Comparison of ENCODE assay signal across 27 cellular contexts in genomic region chr22:20434264-20434751, GRCh38. TPM values are rescaled to one million over a fixed set of nuclear protein-coding genes. Genes with fewer than 3 reads are reported as not detected.
A peak's percentile ranks its signal among the peaks of the same experiment; 100 is the strongest.
DNase-seq lines count a peak whose midpoint lies in the region; ATAC-seq and TF ChIP-seq lines count a peak whose summit lies in the region.
"Had no signal": no experiment of that assay in that cellular context is flagged by ENCODE, and none has a peak within 500 bp of the region (broad histone marks: within the 10 kb centered on the region; RNA-seq: fewer than 3 reads in every experiment).

No MANE protein-coding gene starts in this region.

- H4K91ac ChIP-seq in trophoblast cell (ENCODE audit: low read depth, low read length) = no peak overlapping the region

- H3K27ac ChIP-seq in left ventricle myocardium inferior (replicated peaks) = no peak overlapping the region
- H3K27ac ChIP-seq in trophoblast cell (ENCODE audit: low read depth, low read length) = no peak overlapping the region
- H3K27ac ChIP-seq: A549, brain microvascular endothelial cell, dorsolateral prefrontal cortex, gastrocnemius medialis, psoas muscle had no signal

- no peaks in the 10 kb centered on the region for H3K9me3 ChIP-seq in left ventricle myocardium inferior (replicated peaks)
- H3K9me3 ChIP-seq in trophoblast cell (ENCODE audit: insufficient read depth, low read depth, low read length) = peaks cover 11% of the 10 kb centered on the region
- H3K9me3 ChIP-seq: A549, gastrocnemius medialis, psoas muscle, upper lobe of left lung had no signal

- H3K18ac ChIP-seq in trophoblast cell (ENCODE audit: low read length) = no peak overlapping the region

- no peak overlapping the region for H2BK120ac ChIP-seq in trophoblast cell (ENCODE audit: insufficient read depth, low read length, poor library complexity)

- H3K27me3 ChIP-seq in left ventricle myocardium inferior (ENCODE audit: low read depth) (peaks cover 52% of the 10 kb centered on the region), trophoblast cell (ENCODE audit: insufficient read depth, low read length) (peaks cover 22% of the 10 kb centered on the region)
- H3K27me3 ChIP-seq: brain microvascular endothelial cell had no signal

- H3K4me1 ChIP-seq in left ventricle myocardium inferior (peaks cover 68% of the 10 kb centered on the region), trophoblast cell (ENCODE audit: control insufficient read depth in 1 of 2, insufficient read depth in 2 of 2, low read length in 2 of 2) (peaks cover 14 to 37% of the 10 kb centered on the region in 2 experiments)

- no peak overlapping the region for H2AFZ ChIP-seq in trophoblast cell (ENCODE audit: insufficient read depth, low read length, poor library complexity)

- no CpG with 5 or more reads among the region's 12 CpGs for WGBS in trophoblast cell (ENCODE audit: extremely low coverage, insufficient coverage, insufficient read length)

- H3K4me3 ChIP-seq in left ventricle myocardium inferior (no peak overlapping the region), trophoblast cell (ENCODE audit: low read depth, low read length) (no peak overlapping the region)
- H3K4me3 ChIP-seq: A549, dorsolateral prefrontal cortex, gastrocnemius medialis, psoas muscle, upper lobe of left lung had no signal

- no peak overlapping the region for H3K4me2 ChIP-seq in trophoblast cell (ENCODE audit: low read length)
- H3K4me2 ChIP-seq: A549 had no signal

- TF ChIP-seq CTCF in left ventricle myocardium inferior (IDR thresholded peaks at IDR 0.05; ENCODE audit: borderline replicate concordance) = no peak

- no peak overlapping the region for H2BK12ac ChIP-seq in trophoblast cell (ENCODE audit: low read length)

- H3K23ac ChIP-seq in trophoblast cell (ENCODE audit: low read length) = no peak overlapping the region

- no peak overlapping the region for H4K8ac ChIP-seq in trophoblast cell (ENCODE audit: low read depth, low read length)

- intact Hi-C loops in left cardiac atrium (cut with DNase I) = loop anchor here in 1 of 2 donors (10.0 kb wide), 1 partner anchor 60 kb away; the partner anchor contains the start of gene KLHL22
- intact Hi-C loops in left ventricle myocardium inferior (cut with micrococcal nuclease) = no loop called here
- intact Hi-C loops in posterior vena cava (cut with DNase I) = no loop called here
- intact Hi-C loops in left colon (cut with DNase I, micrococcal nuclease) = no loop called here

- DNase-seq in left cardiac atrium (peak; percentile 4), left ventricle myocardium inferior (no peak), epidermal melanocyte (ENCODE audit: insufficient read length, low spot score) (peak; percentile 11), posterior vena cava (ENCODE audit: low spot score) (peak; percentile 56), trophoblast cell (no peak), NCI-H526 treated with DMSO at 0.1 percent for 48 hours (lab: John Stamatoyannopoulos, UW) (no peak), left colon (no peak), activated T-cell treated with anti-CD3 and anti-CD28 coated beads for 4 hours (no peak)
- DNase-seq: activated CD4-positive, alpha-beta T cell treated with anti-CD3 and anti-CD28 coated beads, Interleukin-2, amount 50 U/mL, for 4 hours; activated T-cell treated with anti-CD3 and anti-CD28 coated beads, Interleukin-2, amount 50 U/mL, for 72 hours; AML-193; brain microvascular endothelial cell; CD4-positive, CD25-positive, alpha-beta regulatory T cell; gastrocnemius medialis; H9; mammary epithelial cell; NCI-H1930; NCI-H524 treated with DMSO at 0.1 percent for 48 hours; NK-92 treated with Interleukin-12 subunit alpha and Interleukin-12 subunit beta, amount 100 ng/mL, for 24 hours; PC-3; SHP77 treated with DMSO at 0.1 percent for 48 hours had no signal

- no peak overlapping the region for H2BK5ac ChIP-seq in trophoblast cell (ENCODE audit: low read depth, low read length, poor library complexity)

- ATAC-seq in left cardiac atrium = no peak
- ATAC-seq in left colon = no peak
- ATAC-seq: A549; activated CD4-positive, CD25-positive, alpha-beta regulatory T cell treated with anti-CD3 and anti-CD28 coated beads, Interleukin-2, amount 50 U/mL, for 24 hours; activated T-cell treated with anti-CD3 and anti-CD28 coated beads, Interleukin-2, amount 50 U/mL, for 72 hours; gastrocnemius medialis; PC-3; psoas muscle; stimulated activated memory B cell treated with anti-CD40 and anti-IgM and Interleukin-4, amounts not matched to agents 10 μg/mL and 1 μg/mL and 100 μg/mL, for 72 hours had no signal

- no peak overlapping the region for H2AK5ac ChIP-seq in trophoblast cell (ENCODE audit: low read length)

- peaks cover 22% of the 10 kb centered on the region for H3K79me1 ChIP-seq in trophoblast cell (ENCODE audit: low read length)

- H4K12ac ChIP-seq in trophoblast cell (ENCODE audit: low read depth, low read length) = no peak overlapping the region

- H3K9ac ChIP-seq in trophoblast cell (ENCODE audit: low read length) = no peak overlapping the region

- peaks cover 4% of the 10 kb centered on the region for H3K36me3 ChIP-seq in left ventricle myocardium inferior
- peaks cover 11 to 17% of the 10 kb centered on the region in 2 experiments for H3K36me3 ChIP-seq in trophoblast cell (ENCODE audit: control insufficient read depth in 1 of 2, insufficient read depth in 2 of 2, low read length in 2 of 2)
- H3K36me3 ChIP-seq: gastrocnemius medialis had no signal

- H3K4ac ChIP-seq in trophoblast cell (ENCODE audit: low read depth, low read length) = no peak overlapping the region

- no peak overlapping the region for H3K14ac ChIP-seq in trophoblast cell (ENCODE audit: low read length)

- peaks cover 13% of the 10 kb centered on the region for H3K79me2 ChIP-seq in trophoblast cell (ENCODE audit: control insufficient read depth, insufficient read depth, low read length, poor library complexity)

RNA-seq across cellular contexts. Expression of gene SCARF2, which starts 3.3 kb away (rescaled TPM):
- total RNA-seq in left cardiac atrium = 1 to 10 TPM; 3.2 to 8.3 TPM
- 3.1 TPM for total RNA-seq in left ventricle myocardium inferior
- 10 to 100 TPM; 18.6 to 26.7 TPM for total RNA-seq in posterior vena cava
- polyA plus RNA-seq in trophoblast cell (2013) = 11.7 and 12.2 TPM in 2 replicates
- 1 to 10 TPM; 1.8 to 3.2 TPM for total RNA-seq in left colon

RNA-seq across cellular contexts. Expression of gene ZNF74, which starts 40.4 kb away (rescaled TPM):
- total RNA-seq in left cardiac atrium (1 to 10 TPM; 3.9 to 6.5 TPM), left ventricle myocardium inferior (5.0 TPM), posterior vena cava (1 to 10 TPM; 5.9 to 6.9 TPM), left colon (1 to 10 TPM; 5.5 to 7.2 TPM)
- 7.3 and 7.6 TPM in 2 replicates for polyA plus RNA-seq in trophoblast cell (2013)

Comparison
In these comparisons a context has a peak if more than half of its experiments do, and no peak if none do; other contexts are left out.
1. DNase-seq: peak in left cardiac atrium (single experiment), epidermal melanocyte (single experiment) and posterior vena cava (single experiment); none in left ventricle myocardium inferior (single experiment), trophoblast cell (0 of 2), NCI-H526 treated with DMSO at 0.1 percent for 48 hours (single experiment), left colon (0 of 2) and activated T-cell treated with anti-CD3 and anti-CD28 coated beads for 4 hours (single experiment).